Comparison of ENCODE assay signal across 1 cellular context in genomic region chr4:75673027-75673958, GRCh38.
TF ChIP-seq lines count a peak whose summit lies in the region.

Gene G3BP2, minus strand, starts transcription at chr4:75673411. Its CDS starts 11,386 bp downstream, at chr4:75662025.

TF ChIP-seq in K562, 482 proteins besides CTCF, POLR2A, EP300 and RAD21 (continued from another document and continues in another):
- TF ChIP-seq, protein P1, sequence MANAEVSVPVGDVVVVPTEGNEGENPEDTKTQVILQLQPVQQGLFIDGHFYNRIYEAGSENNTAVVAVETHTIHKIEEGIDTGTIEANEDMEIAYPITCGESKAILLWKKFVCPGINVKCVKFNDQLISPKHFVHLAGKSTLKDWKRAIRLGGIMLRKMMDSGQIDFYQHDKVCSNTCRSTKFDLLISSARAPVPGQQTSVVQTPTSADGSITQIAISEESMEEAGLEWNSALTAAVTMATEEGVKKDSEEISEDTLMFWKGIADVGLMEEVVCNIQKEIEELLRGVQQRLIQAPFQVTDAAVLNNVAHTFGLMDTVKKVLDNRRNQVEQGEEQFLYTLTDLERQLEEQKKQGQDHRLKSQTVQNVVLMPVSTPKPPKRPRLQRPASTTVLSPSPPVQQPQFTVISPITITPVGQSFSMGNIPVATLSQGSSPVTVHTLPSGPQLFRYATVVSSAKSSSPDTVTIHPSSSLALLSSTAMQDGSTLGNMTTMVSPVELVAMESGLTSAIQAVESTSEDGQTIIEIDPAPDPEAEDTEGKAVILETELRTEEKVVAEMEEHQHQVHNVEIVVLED (CRISPR knock-in tag; IDR thresholded peaks at IDR 0.05) = peak; percentile 50
- TF ChIP-seq ZNF444 (CRISPR knock-in tag; IDR thresholded peaks at IDR 0.05) = no peak
- TF ChIP-seq RBM34 (IDR thresholded peaks at IDR 0.05; ENCODE audit: borderline replicate concordance, insufficient read depth, low read length) = no peak
- TF ChIP-seq, protein P2, sequence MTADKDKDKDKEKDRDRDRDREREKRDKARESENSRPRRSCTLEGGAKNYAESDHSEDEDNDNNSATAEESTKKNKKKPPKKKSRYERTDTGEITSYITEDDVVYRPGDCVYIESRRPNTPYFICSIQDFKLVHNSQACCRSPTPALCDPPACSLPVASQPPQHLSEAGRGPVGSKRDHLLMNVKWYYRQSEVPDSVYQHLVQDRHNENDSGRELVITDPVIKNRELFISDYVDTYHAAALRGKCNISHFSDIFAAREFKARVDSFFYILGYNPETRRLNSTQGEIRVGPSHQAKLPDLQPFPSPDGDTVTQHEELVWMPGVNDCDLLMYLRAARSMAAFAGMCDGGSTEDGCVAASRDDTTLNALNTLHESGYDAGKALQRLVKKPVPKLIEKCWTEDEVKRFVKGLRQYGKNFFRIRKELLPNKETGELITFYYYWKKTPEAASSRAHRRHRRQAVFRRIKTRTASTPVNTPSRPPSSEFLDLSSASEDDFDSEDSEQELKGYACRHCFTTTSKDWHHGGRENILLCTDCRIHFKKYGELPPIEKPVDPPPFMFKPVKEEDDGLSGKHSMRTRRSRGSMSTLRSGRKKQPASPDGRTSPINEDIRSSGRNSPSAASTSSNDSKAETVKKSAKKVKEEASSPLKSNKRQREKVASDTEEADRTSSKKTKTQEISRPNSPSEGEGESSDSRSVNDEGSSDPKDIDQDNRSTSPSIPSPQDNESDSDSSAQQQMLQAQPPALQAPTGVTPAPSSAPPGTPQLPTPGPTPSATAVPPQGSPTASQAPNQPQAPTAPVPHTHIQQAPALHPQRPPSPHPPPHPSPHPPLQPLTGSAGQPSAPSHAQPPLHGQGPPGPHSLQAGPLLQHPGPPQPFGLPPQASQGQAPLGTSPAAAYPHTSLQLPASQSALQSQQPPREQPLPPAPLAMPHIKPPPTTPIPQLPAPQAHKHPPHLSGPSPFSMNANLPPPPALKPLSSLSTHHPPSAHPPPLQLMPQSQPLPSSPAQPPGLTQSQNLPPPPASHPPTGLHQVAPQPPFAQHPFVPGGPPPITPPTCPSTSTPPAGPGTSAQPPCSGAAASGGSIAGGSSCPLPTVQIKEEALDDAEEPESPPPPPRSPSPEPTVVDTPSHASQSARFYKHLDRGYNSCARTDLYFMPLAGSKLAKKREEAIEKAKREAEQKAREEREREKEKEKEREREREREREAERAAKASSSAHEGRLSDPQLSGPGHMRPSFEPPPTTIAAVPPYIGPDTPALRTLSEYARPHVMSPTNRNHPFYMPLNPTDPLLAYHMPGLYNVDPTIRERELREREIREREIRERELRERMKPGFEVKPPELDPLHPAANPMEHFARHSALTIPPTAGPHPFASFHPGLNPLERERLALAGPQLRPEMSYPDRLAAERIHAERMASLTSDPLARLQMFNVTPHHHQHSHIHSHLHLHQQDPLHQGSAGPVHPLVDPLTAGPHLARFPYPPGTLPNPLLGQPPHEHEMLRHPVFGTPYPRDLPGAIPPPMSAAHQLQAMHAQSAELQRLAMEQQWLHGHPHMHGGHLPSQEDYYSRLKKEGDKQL (CRISPR knock-in tag; IDR thresholded peaks at IDR 0.05; ENCODE audit: borderline replicate concordance) = no peak
- peak; percentile 40; the same call in 1 of the 2 replicates for TF ChIP-seq JUN (IDR thresholded peaks at IDR 0.05; ENCODE audit: borderline replicate concordance, low read depth, low read length)
- TF ChIP-seq JUN (CRISPR knock-in tag; IDR thresholded peaks at IDR 0.05; ENCODE audit: borderline replicate concordance) = no peak
- TF ChIP-seq, protein P3, sequence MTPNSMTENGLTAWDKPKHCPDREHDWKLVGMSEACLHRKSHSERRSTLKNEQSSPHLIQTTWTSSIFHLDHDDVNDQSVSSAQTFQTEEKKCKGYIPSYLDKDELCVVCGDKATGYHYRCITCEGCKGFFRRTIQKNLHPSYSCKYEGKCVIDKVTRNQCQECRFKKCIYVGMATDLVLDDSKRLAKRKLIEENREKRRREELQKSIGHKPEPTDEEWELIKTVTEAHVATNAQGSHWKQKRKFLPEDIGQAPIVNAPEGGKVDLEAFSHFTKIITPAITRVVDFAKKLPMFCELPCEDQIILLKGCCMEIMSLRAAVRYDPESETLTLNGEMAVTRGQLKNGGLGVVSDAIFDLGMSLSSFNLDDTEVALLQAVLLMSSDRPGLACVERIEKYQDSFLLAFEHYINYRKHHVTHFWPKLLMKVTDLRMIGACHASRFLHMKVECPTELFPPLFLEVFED (CRISPR knock-in tag; conservative IDR thresholded peaks at IDR 0.05) = no peak
- TF ChIP-seq, protein P4, sequence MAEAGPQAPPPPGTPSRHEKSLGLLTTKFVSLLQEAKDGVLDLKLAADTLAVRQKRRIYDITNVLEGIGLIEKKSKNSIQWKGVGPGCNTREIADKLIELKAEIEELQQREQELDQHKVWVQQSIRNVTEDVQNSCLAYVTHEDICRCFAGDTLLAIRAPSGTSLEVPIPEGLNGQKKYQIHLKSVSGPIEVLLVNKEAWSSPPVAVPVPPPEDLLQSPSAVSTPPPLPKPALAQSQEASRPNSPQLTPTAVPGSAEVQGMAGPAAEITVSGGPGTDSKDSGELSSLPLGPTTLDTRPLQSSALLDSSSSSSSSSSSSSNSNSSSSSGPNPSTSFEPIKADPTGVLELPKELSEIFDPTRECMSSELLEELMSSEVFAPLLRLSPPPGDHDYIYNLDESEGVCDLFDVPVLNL (CRISPR knock-in tag; IDR thresholded peaks at IDR 0.05; ENCODE audit: low read depth) = peak; percentile 49; the same call in 1 of the 2 replicates
- TF ChIP-seq SMARCC2 (IDR thresholded peaks at IDR 0.05; ENCODE audit: low read depth) = no peak
- peak; percentile 20; the same call in 1 of the 2 replicates for TF ChIP-seq CBFA2T3 (IDR thresholded peaks at IDR 0.05)
- TF ChIP-seq ZHX1 (conservative IDR thresholded peaks at IDR 0.05; ENCODE audit: low read length) = no peak
- peak in 1 of 2 experiments; percentile 35; a peak in 1 of 3 replicates for TF ChIP-seq CBX3 (IDR thresholded peaks at IDR 0.05; ENCODE audit: borderline replicate concordance in 1 of 2, low read length in 2 of 2)
- peak; percentile 59 for TF ChIP-seq TAF9B (IDR thresholded peaks at IDR 0.05; ENCODE audit: partially characterized antibody)
- TF ChIP-seq RBFOX2 (IDR thresholded peaks at IDR 0.05; ENCODE audit: low read depth, low read length) = peak; percentile 97
- peak; percentile 86 for TF ChIP-seq CREB1 (IDR thresholded peaks at IDR 0.05)
- peak; percentile 91 for TF ChIP-seq CREB1 (CRISPR knock-in tag; IDR thresholded peaks at IDR 0.05)
- TF ChIP-seq SIN3B (IDR thresholded peaks at IDR 0.05; ENCODE audit: low read depth) = no peak
- 0 out of 2 replicates have a peak, but pooled peaks have one; percentile 10 for TF ChIP-seq CHAMP1 (IDR thresholded peaks at IDR 0.05)
- TF ChIP-seq ZFP36 (IDR thresholded peaks at IDR 0.05; ENCODE audit: low read depth, low read length, partially characterized antibody) = peak; percentile 66
- peak; percentile 66 for TF ChIP-seq NCOA1 (IDR thresholded peaks at IDR 0.05; ENCODE audit: low read depth)
- no peak for TF ChIP-seq PRMT5 (CRISPR knock-in tag; IDR thresholded peaks at IDR 0.05)
- TF ChIP-seq ZBTB33 (CRISPR knock-in tag; IDR thresholded peaks at IDR 0.05) = 0 out of 2 replicates have a peak, but pooled peaks have one; percentile 28
- 0 out of 2 replicates have a peak, but pooled peaks have one; percentile 24 for TF ChIP-seq JUNB (CRISPR knock-in tag; conservative IDR thresholded peaks at IDR 0.05)
- TF ChIP-seq, protein P5, sequence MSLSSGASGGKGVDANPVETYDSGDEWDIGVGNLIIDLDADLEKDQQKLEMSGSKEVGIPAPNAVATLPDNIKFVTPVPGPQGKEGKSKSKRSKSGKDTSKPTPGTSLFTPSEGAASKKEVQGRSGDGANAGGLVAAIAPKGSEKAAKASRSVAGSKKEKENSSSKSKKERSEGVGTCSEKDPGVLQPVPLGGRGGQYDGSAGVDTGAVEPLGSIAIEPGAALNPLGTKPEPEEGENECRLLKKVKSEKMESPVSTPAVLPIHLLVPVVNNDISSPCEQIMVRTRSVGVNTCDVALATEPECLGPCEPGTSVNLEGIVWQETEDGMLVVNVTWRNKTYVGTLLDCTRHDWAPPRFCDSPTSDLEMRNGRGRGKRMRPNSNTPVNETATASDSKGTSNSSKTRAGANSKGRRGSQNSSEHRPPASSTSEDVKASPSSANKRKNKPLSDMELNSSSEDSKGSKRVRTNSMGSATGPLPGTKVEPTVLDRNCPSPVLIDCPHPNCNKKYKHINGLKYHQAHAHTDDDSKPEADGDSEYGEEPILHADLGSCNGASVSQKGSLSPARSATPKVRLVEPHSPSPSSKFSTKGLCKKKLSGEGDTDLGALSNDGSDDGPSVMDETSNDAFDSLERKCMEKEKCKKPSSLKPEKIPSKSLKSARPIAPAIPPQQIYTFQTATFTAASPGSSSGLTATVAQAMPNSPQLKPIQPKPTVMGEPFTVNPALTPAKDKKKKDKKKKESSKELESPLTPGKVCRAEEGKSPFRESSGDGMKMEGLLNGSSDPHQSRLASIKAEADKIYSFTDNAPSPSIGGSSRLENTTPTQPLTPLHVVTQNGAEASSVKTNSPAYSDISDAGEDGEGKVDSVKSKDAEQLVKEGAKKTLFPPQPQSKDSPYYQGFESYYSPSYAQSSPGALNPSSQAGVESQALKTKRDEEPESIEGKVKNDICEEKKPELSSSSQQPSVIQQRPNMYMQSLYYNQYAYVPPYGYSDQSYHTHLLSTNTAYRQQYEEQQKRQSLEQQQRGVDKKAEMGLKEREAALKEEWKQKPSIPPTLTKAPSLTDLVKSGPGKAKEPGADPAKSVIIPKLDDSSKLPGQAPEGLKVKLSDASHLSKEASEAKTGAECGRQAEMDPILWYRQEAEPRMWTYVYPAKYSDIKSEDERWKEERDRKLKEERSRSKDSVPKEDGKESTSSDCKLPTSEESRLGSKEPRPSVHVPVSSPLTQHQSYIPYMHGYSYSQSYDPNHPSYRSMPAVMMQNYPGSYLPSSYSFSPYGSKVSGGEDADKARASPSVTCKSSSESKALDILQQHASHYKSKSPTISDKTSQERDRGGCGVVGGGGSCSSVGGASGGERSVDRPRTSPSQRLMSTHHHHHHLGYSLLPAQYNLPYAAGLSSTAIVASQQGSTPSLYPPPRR (CRISPR knock-in tag; IDR thresholded peaks at IDR 0.05; ENCODE audit: borderline replicate concordance) = peak; percentile 82; the same call in 1 of the 2 replicates
- 0 out of 4 replicates have a peak, but pooled peaks of 1 of the 2 experiments have one; percentile 13 for TF ChIP-seq TRIM24 (IDR thresholded peaks at IDR 0.05)
- TF ChIP-seq STAT6 (CRISPR knock-in tag; IDR thresholded peaks at IDR 0.05) = peak; percentile 60; the same call in 1 of the 2 replicates
- TF ChIP-seq POLR2H (tag; IDR thresholded peaks at IDR 0.05; ENCODE audit: low read depth) = peak; percentile 94
